ENCODE assay signal across 7 cellular contexts in genomic region chr20:33719989-33720709, GRCh38.
DNase-seq lines count a peak whose midpoint lies in the region; ATAC-seq lines count a peak whose summit lies in the region.

Gene PXMP4, minus strand, starts transcription at chr20:33720310. Its CDS starts 103 bp downstream, at chr20:33720207.

- ATAC-seq in GM18517 (IDR thresholded peaks at IDR 0.05; ENCODE audit: unreplicated experiment) (peak; percentile 98), HG03039 (IDR thresholded peaks at IDR 0.05; ENCODE audit: unreplicated experiment) (peak; percentile 94)

- DNase-seq in NCI-H2107 (lab: John Stamatoyannopoulos, UW), result peak; percentile 75
- DNase-seq in UCSD-AML1 (lab: John Stamatoyannopoulos, UW; ENCODE audit: unreplicated experiment), result peak; percentile 90
- DNase-seq in brain pericyte (ENCODE audit: low read depth, low spot score), result peak; percentile 93
- DNase-seq in skeletal muscle cell (ENCODE audit: low read depth), result peak; percentile 96

- H3K4me3 ChIP-seq in iPS-11a (ENCODE audit: low read depth, low read length) (peak within 1 kb of the TSS; percentile 35), skeletal muscle cell (ENCODE audit: low read depth, low read length) (peak within 1 kb of the TSS; percentile 69)

Comparison
In these comparisons a context has a peak if more than half of its experiments do, and no peak if none do; other contexts are left out.
1. Peak in every context shown above with its lines: DNase-seq, ATAC-seq and H3K4me3 ChIP-seq.